In the genomic region with DNA sequence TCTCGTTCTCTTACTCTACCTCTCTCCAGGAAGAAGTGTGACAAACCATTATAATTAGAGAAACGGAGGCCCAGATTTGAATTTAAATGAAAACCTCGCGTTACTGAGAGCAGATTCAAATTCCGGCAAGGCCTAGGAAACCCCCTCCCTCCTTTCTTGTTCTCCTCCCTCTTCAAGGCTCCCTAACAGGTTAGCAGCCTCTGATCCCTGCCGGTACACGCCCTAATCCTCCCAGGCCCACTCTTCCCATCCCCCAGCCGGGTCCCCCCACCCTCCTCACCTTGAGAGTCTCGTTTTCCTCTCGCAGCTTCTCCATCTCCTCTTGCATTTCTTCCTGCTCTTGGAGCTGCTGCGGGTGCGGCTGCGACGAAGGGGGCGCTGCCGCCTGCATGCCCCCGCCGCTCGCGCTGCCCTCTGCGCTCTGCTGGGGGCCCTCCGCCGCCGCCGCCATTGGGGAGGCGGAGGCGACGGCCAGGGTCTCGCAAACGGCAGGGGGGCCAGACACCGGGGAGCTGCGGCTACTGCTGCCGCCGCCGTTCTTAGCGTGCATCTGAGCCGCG, we compare ENCODE assay signal across 8 cellular contexts. TPM values are rescaled to one million over a fixed set of nuclear protein-coding genes. Genes with fewer than 3 reads are reported as not detected.
DNase-seq lines count a peak whose midpoint lies in the region; ATAC-seq lines count a peak whose summit lies in the region.

No MANE protein-coding gene starts in this region.

- H2BK120ac ChIP-seq in mesenchymal stem cell (ENCODE audit: low read depth, low read length) = no peak overlapping the region

- peak overlapping the region; percentile 92 for H3K4me3 ChIP-seq in SK-N-MC
- peak overlapping the region; percentile 62 for H3K4me3 ChIP-seq in ectodermal cell (ENCODE audit: insufficient read depth, low read depth, low read length)
- peak overlapping the region; percentile 81 to 90 for H3K4me3 ChIP-seq in mesenchymal stem cell (ENCODE audit: insufficient read depth in 1 of 2, low read depth in 1 of 2, low read length in 2 of 2)
- peak overlapping the region; percentile 63 for H3K4me3 ChIP-seq in thymus (ENCODE audit: low read length)

- H3K36me3 ChIP-seq in SK-N-MC (ENCODE audit: insufficient read depth, low read length) = peaks cover 7% of the 10 kb centered on the region; the same call in 1 of the 2 replicates
- H3K36me3 ChIP-seq in ectodermal cell (ENCODE audit: control insufficient read depth, insufficient read depth, low read length) = peaks cover 16% of the 10 kb centered on the region
- H3K36me3 ChIP-seq in mesenchymal stem cell (ENCODE audit: control insufficient read depth in 1 of 2, insufficient read depth in 2 of 2, low read depth in 1 of 2, low read length in 2 of 2) = peaks cover 12 to 21% of the 10 kb centered on the region in 2 experiments
- H3K36me3 ChIP-seq in thymus (ENCODE audit: control insufficient read depth, insufficient read depth) = no peaks in the 10 kb centered on the region

- peaks cover 9% of the 10 kb centered on the region for H3K4me1 ChIP-seq in ectodermal cell (ENCODE audit: control insufficient read depth, insufficient read depth, low read length)
- H3K4me1 ChIP-seq in mesenchymal stem cell (ENCODE audit: control insufficient read depth, insufficient read depth, low read depth, low read length) = peaks cover 13% of the 10 kb centered on the region
- peaks cover 10% of the 10 kb centered on the region for H3K4me1 ChIP-seq in thymus (ENCODE audit: control insufficient read depth, insufficient read depth, low read length)

- no peak overlapping the region for H2BK15ac ChIP-seq in mesenchymal stem cell (ENCODE audit: low read depth, poor library complexity, severe bottlenecking)

- no peak overlapping the region for H3K14ac ChIP-seq in mesenchymal stem cell (ENCODE audit: low read length in 2 of 2)

- H3K9ac ChIP-seq in SK-N-MC (ENCODE audit: insufficient read length) (no peak overlapping the region), mesenchymal stem cell (ENCODE audit: low read length) (peak overlapping the region; percentile 83)

- no peak overlapping the region for H4K91ac ChIP-seq in mesenchymal stem cell (ENCODE audit: low read length)

- WGBS in ectodermal cell, 2 experiments = 0% methylated on average over 38 of the region's 38 CpGs
- 1% methylated on average over 28 of the region's 38 CpGs for WGBS in mesenchymal stem cell
- WGBS in thymus = 2% methylated on average over 38 of the region's 38 CpGs

- no peak overlapping the region for H2BK12ac ChIP-seq in mesenchymal stem cell (ENCODE audit: low read length in 2 of 2)

- H2AFZ ChIP-seq in mesenchymal stem cell (ENCODE audit: low read depth, low read length) = peak overlapping the region; percentile 76

- peak overlapping the region; percentile 70 for H2BK5ac ChIP-seq in mesenchymal stem cell (ENCODE audit: low read depth, low read length, poor library complexity, severe bottlenecking)

- peak overlapping the region in 1 of 2 experiments; percentile 84 for H3K18ac ChIP-seq in mesenchymal stem cell (ENCODE audit: low read depth in 1 of 2, low read length in 2 of 2)

- no peak overlapping the region for H4K8ac ChIP-seq in mesenchymal stem cell (ENCODE audit: low read length)

- ATAC-seq in HG02981 (IDR thresholded peaks at IDR 0.05; ENCODE audit: unreplicated experiment) (peak; percentile 5), HG03378 (IDR thresholded peaks at IDR 0.05; ENCODE audit: unreplicated experiment) (no peak)

- peak overlapping the region in 1 of 2 experiments; percentile 51 for H3K4ac ChIP-seq in mesenchymal stem cell (ENCODE audit: low read depth in 1 of 2, low read length in 2 of 2)

- H3K27ac ChIP-seq in SK-N-MC = no peak overlapping the region
- H3K27ac ChIP-seq in ectodermal cell (ENCODE audit: insufficient read depth, low read depth, low read length, poor library complexity, severe bottlenecking) = peak overlapping the region; percentile 38
- peak overlapping the region; percentile 69 for H3K27ac ChIP-seq in mesenchymal stem cell (ENCODE audit: low read length, poor library complexity, severe bottlenecking)
- H3K27ac ChIP-seq in thymus (ENCODE audit: low read depth) = no peak overlapping the region

- peak overlapping the region in 1 of 2 experiments; percentile 24 for H3K23ac ChIP-seq in mesenchymal stem cell (ENCODE audit: low read length in 2 of 2)

- DNase-seq in stimulated activated CD4-positive, alpha-beta T cell treated with anti-CD3 and anti-CD28 coated beads, Interleukin-12 subunit alpha, Interleukin-12 subunit beta, amount 100 ng/mL, for 4 hours = peak; percentile 26
- no peak for DNase-seq in stimulated activated CD4-positive, alpha-beta T cell treated with anti-CD3 and anti-CD28 coated beads, Interleukin-2, amount 100 ng/mL, for 48 hours
- DNase-seq in SK-N-MC (ENCODE audit: low read depth, low spot score) (no peak), mesenchymal stem cell (no peak)

- peak overlapping the region; percentile 81 for H3K4me2 ChIP-seq in mesenchymal stem cell (ENCODE audit: low read length, poor library complexity, severe bottlenecking)

- peaks cover 8% of the 10 kb centered on the region for H3K27me3 ChIP-seq in ectodermal cell (ENCODE audit: control insufficient read depth, insufficient read depth, low read length, poor library complexity, severe bottlenecking)
- H3K27me3 ChIP-seq in mesenchymal stem cell (ENCODE audit: control insufficient read depth in 1 of 2, insufficient read depth in 1 of 2, low read length in 2 of 2) = no peaks in the 10 kb centered on the region
- H3K27me3 ChIP-seq in thymus (ENCODE audit: control insufficient read depth, insufficient read depth) = peaks cover 42% of the 10 kb centered on the region

- no peak overlapping the region for H2AK5ac ChIP-seq in mesenchymal stem cell (ENCODE audit: low read length, severe bottlenecking)

- H3K9me3 ChIP-seq in SK-N-MC (ENCODE audit: low read depth, low read length) (no peaks in the 10 kb centered on the region), ectodermal cell (ENCODE audit: control insufficient read depth, low read length) (no peaks in the 10 kb centered on the region), mesenchymal stem cell (ENCODE audit: control insufficient read depth, low read length) (peaks cover 2% of the 10 kb centered on the region), thymus (ENCODE audit: control insufficient read depth) (no peaks in the 10 kb centered on the region)

- H3K79me1 ChIP-seq in mesenchymal stem cell (replicated peaks; ENCODE audit: low read length, poor library complexity, severe bottlenecking) = peaks cover 9% of the 10 kb centered on the region

RNA-seq across cellular contexts. Expression of gene KIAA0408, which starts 56.1 kb away (rescaled TPM):
- 11.9 TPM for polyA plus RNA-seq in ectodermal cell (2013, experiment 1 of 4)
- polyA plus RNA-seq in ectodermal cell (2013, experiment 2 of 4) = 17.2 TPM
- polyA plus RNA-seq in ectodermal cell (2013, experiment 3 of 4) = 7.6 TPM
- polyA plus RNA-seq in ectodermal cell (2013, experiment 4 of 4) = 14.1 TPM
- polyA plus RNA-seq in mesenchymal stem cell (2013, experiment 1 of 2) = 1.9 TPM
- 1.9 TPM for polyA plus RNA-seq in mesenchymal stem cell (2013, experiment 2 of 2)
- polyA plus RNA-seq in thymus = 1.0 TPM

Comparison
In these comparisons a context has a peak if more than half of its experiments do, and no peak if none do; other contexts are left out.
1. H3K27ac ChIP-seq: peak in ectodermal cell (single experiment) and mesenchymal stem cell (single experiment); none in SK-N-MC (single experiment) and thymus (single experiment).
2. Peak in every context shown above with its lines, with median percentiles within 50 percentile points of each other: H3K4me3 ChIP-seq.